In the genomic region with DNA sequence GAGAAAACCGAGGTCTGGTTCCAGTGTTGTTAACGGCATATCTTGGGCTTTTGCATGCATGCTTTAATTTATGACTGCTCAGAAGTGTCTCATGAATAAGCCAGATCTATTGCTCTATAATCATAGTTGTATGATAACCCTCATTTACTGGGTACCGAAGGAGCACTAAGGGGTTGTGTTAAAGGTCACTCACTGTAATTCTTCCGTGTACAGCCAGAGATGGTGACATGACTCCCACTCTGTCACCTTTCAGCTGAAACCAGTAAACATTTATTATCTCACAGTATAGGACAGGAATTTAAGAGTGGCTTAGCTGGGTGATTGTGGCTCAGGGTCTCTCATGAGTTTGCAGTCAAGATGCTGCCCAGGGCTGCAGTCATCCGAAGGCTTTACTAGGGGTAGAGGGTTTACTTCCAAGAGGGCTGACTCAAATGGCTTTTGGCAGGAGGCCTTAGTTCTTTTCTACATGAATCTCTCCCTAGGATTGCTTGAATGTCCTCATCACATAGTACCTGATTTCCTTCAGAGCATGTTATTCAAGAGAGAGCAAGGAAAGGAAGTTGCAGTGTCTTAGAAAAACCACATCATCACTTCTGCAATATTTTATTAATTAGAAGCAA, we compare ENCODE assay signal across 19 cellular contexts.
DNase-seq lines count a peak whose midpoint lies in the region; ATAC-seq, FAIRE-seq and TF ChIP-seq lines count a peak whose summit lies in the region.
"Had no signal": no experiment of that assay in that cellular context is flagged by ENCODE, and none has a peak within 500 bp of the region (broad histone marks: within the 10 kb centered on the region; RNA-seq: fewer than 3 reads in every experiment).

No MANE protein-coding gene starts in this region.

- no peaks in the 10 kb centered on the region for H3K36me3 ChIP-seq in smooth muscle cell (ENCODE audit: low read depth)
- no peaks in the 10 kb centered on the region for H3K36me3 ChIP-seq in BE2C

- TF ChIP-seq POLR2A in NB4 (IDR thresholded peaks at IDR 0.05; ENCODE audit: extremely low read depth, insufficient read length) (no peak), GM12892 (IDR thresholded peaks at IDR 0.05; ENCODE audit: low read depth, low read length) (no peak)

- H3K4me2 ChIP-seq in smooth muscle cell, result peak overlapping the region; percentile 35

- H3K4me3 ChIP-seq in NB4 (ENCODE audit: low read depth, low read length) (no peak overlapping the region), fibroblast of the aortic adventitia (ENCODE audit: low read depth, low read length) (no peak overlapping the region), smooth muscle cell (no peak overlapping the region), BE2C (ENCODE audit: low read depth, low read length) (no peak overlapping the region)

- H3K27me3 Mint-ChIP-seq in activated naive CD8-positive, alpha-beta T cell treated with anti-CD3 and anti-CD28 coated beads, Interleukin-2, amount 50 U/mL, for 24 hours, result peaks cover 3% of the 10 kb centered on the region
- peaks cover 3% of the 10 kb centered on the region for H3K27me3 Mint-ChIP-seq in activated naive CD8-positive, alpha-beta T cell treated with anti-CD3 and anti-CD28 coated beads for 36 hours
- peaks cover 3 to 19% of the 10 kb centered on the region in 2 donors for H3K27me3 Mint-ChIP-seq in natural killer cell (ENCODE audit: low read depth in 2 of 2)

- no peaks in the 10 kb centered on the region for H3K4me1 ChIP-seq in smooth muscle cell (ENCODE audit: low read depth)
- no peaks in the 10 kb centered on the region for H3K4me1 ChIP-seq in BE2C

- no peaks in the 10 kb centered on the region for H3K36me3 Mint-ChIP-seq in activated naive CD8-positive, alpha-beta T cell treated with anti-CD3 and anti-CD28 coated beads, Interleukin-2, amount 50 U/mL, for 24 hours (ENCODE audit: low read depth)
- no peaks in the 10 kb centered on the region for H3K36me3 Mint-ChIP-seq in activated naive CD8-positive, alpha-beta T cell treated with anti-CD3 and anti-CD28 coated beads for 36 hours
- no peaks in the 10 kb centered on the region for H3K36me3 Mint-ChIP-seq in natural killer cell

- DNase-seq in activated naive CD8-positive, alpha-beta T cell treated with anti-CD3 and anti-CD28 coated beads, Interleukin-2, amount 50 U/mL, for 24 hours, result no peak
- DNase-seq in activated naive CD8-positive, alpha-beta T cell treated with anti-CD3 and anti-CD28 coated beads for 36 hours, result no peak
- DNase-seq in NB4 (ENCODE audit: low read depth) (peak; percentile 14), fibroblast of the aortic adventitia (ENCODE audit: low read depth) (peak; percentile 18), smooth muscle cell (lab: John Stamatoyannopoulos, UW; ENCODE audit: unreplicated experiment) (peak; percentile 2), BE2C (no peak), natural killer cell (no peak), GM12892 (ENCODE audit: insufficient read length) (no peak)
- DNase-seq: DMS79, NCI-H1048, NCI-H146, NCI-H2081, NCI-H524 had no signal

- H3K4me1 Mint-ChIP-seq in activated naive CD8-positive, alpha-beta T cell treated with anti-CD3 and anti-CD28 coated beads, Interleukin-2, amount 50 U/mL, for 24 hours, result peaks cover 16% of the 10 kb centered on the region
- H3K4me1 Mint-ChIP-seq in activated naive CD8-positive, alpha-beta T cell treated with anti-CD3 and anti-CD28 coated beads for 36 hours, result peaks cover 17% of the 10 kb centered on the region
- H3K4me1 Mint-ChIP-seq in natural killer cell, result no peaks in the 10 kb centered on the region

- WGBS in smooth muscle cell (ENCODE audit: low lambda C conversion rate), result 20% methylated on average over 5 of the region's 5 CpGs

- FAIRE-seq in GM12892 (lab: Jason Lieb, UNC), result no peak
- FAIRE-seq: A204.1, D721Med, HTR-8/SVneo had no signal

- H3K27me3 ChIP-seq in smooth muscle cell (ENCODE audit: low read depth) (peaks cover 7% of the 10 kb centered on the region), BE2C (no peaks in the 10 kb centered on the region)

- no peak overlapping the region for H2AFZ ChIP-seq in smooth muscle cell (ENCODE audit: low read depth)

- no peaks in the 10 kb centered on the region for H3K79me2 ChIP-seq in smooth muscle cell (ENCODE audit: low read depth)

- H4K20me1 ChIP-seq in smooth muscle cell (ENCODE audit: low read depth), result no peaks in the 10 kb centered on the region

- TF ChIP-seq CTCF in NB4 (IDR thresholded peaks at IDR 0.05; ENCODE audit: low read depth, low read length), result no peak
- TF ChIP-seq CTCF in fibroblast of the aortic adventitia (IDR thresholded peaks at IDR 0.05; ENCODE audit: insufficient read depth, low read length), result no peak
- no peak for TF ChIP-seq CTCF in smooth muscle cell (IDR thresholded peaks at IDR 0.05; ENCODE audit: borderline replicate concordance, insufficient read depth, poor library complexity, severe bottlenecking)
- no peak for TF ChIP-seq CTCF in BE2C (IDR thresholded peaks at IDR 0.05; ENCODE audit: low read depth, low read length)
- TF ChIP-seq CTCF in natural killer cell (IDR thresholded peaks at IDR 0.05), result no peak

- H3K9me3 ChIP-seq in smooth muscle cell (replicated peaks; ENCODE audit: low read depth) (no peaks in the 10 kb centered on the region), BE2C (no peaks in the 10 kb centered on the region)

- H3K9me3 Mint-ChIP-seq in activated naive CD8-positive, alpha-beta T cell treated with anti-CD3 and anti-CD28 coated beads, Interleukin-2, amount 50 U/mL, for 24 hours, result no peaks in the 10 kb centered on the region
- peaks cover 5% of the 10 kb centered on the region for H3K9me3 Mint-ChIP-seq in activated naive CD8-positive, alpha-beta T cell treated with anti-CD3 and anti-CD28 coated beads for 36 hours
- H3K9me3 Mint-ChIP-seq in natural killer cell, result no peaks in the 10 kb centered on the region

- H3K27ac ChIP-seq in smooth muscle cell (ENCODE audit: low read depth), result no peak overlapping the region
- H3K27ac ChIP-seq: HL-60 had no signal

- H3K27ac Mint-ChIP-seq in activated naive CD8-positive, alpha-beta T cell treated with anti-CD3 and anti-CD28 coated beads, Interleukin-2, amount 50 U/mL, for 24 hours, result no peak overlapping the region
- H3K27ac Mint-ChIP-seq in activated naive CD8-positive, alpha-beta T cell treated with anti-CD3 and anti-CD28 coated beads for 36 hours, result no peak overlapping the region
- H3K27ac Mint-ChIP-seq in natural killer cell, result no peak overlapping the region

- intact Hi-C loops in natural killer cell (cut with micrococcal nuclease), result no loop called here

- H3F3A ChIP-seq in smooth muscle cell (ENCODE audit: low read depth), result peaks cover 9% of the 10 kb centered on the region

- no peak overlapping the region for H3K9ac ChIP-seq in smooth muscle cell (ENCODE audit: low read depth)

- ATAC-seq in activated naive CD8-positive, alpha-beta T cell treated with anti-CD3 and anti-CD28 coated beads, Interleukin-2, amount 50 U/mL, for 24 hours, result peak; percentile 69
- ATAC-seq in natural killer cell, result no peak
- ATAC-seq: HCT116, Panc1 had no signal

- H3K4me3 Mint-ChIP-seq in activated naive CD8-positive, alpha-beta T cell treated with anti-CD3 and anti-CD28 coated beads, Interleukin-2, amount 50 U/mL, for 24 hours, result no peak overlapping the region
- H3K4me3 Mint-ChIP-seq in activated naive CD8-positive, alpha-beta T cell treated with anti-CD3 and anti-CD28 coated beads for 36 hours, result no peak overlapping the region
- H3K4me3 Mint-ChIP-seq in natural killer cell, result no peak overlapping the region

Comparison
In these comparisons a context has a peak if more than half of its experiments do, and no peak if none do; other contexts are left out.
1. DNase-seq: peak in NB4 (single experiment), fibroblast of the aortic adventitia (single experiment) and smooth muscle cell (single experiment); none in activated naive CD8-positive, alpha-beta T cell treated with anti-CD3 and anti-CD28 coated beads, Interleukin-2, amount 50 U/mL, for 24 hours (single experiment), activated naive CD8-positive, alpha-beta T cell treated with anti-CD3 and anti-CD28 coated beads for 36 hours (single experiment), BE2C (single experiment), natural killer cell (single experiment) and GM12892 (single experiment).